Comparison of ENCODE assay signal across 1 cellular context in the genomic region with DNA sequence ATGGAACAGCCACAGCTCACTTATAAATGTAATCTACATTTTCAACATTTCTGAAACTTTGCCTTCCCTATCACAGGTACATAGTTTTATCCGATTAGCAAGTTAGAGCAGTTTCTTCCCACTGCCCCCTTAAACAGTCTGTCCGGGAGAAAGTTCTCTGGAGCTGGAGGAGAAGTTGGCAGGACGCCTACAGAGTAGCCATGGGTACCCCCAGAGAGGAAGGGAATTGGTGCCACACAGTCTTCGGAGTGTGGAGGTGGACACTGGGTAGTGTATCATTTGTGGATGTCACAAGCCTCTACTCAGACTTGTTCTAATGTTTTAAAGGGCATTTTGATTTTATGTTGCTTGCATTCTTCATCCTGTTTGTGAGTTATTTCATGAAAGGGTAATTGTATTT.
TF ChIP-seq lines count a peak whose summit lies in the region.

No MANE protein-coding gene starts in this region.

TF ChIP-seq in K562, 482 proteins besides CTCF, POLR2A, EP300 and RAD21:
- TF ChIP-seq TCF7L2 (IDR thresholded peaks at IDR 0.05; ENCODE audit: low read depth, low read length) (no peak), ZNF644 (tag; IDR thresholded peaks at IDR 0.05; ENCODE audit: low read depth) (no peak), ZNF324 (CRISPR knock-in tag; IDR thresholded peaks at IDR 0.05) (no peak), HMG20A (CRISPR knock-in tag; conservative IDR thresholded peaks at IDR 0.05) (no peak), SMC3 (conservative IDR thresholded peaks at IDR 0.05; ENCODE audit: insufficient read depth, low read depth, low read length) (no peak), RBM25 (IDR thresholded peaks at IDR 0.05; ENCODE audit: low read depth, low read length, severe bottlenecking) (no peak), MCM3 (IDR thresholded peaks at IDR 0.05) (no peak), CHCHD3 (CRISPR knock-in tag; IDR thresholded peaks at IDR 0.05) (no peak), CCNT2 (IDR thresholded peaks at IDR 0.05; ENCODE audit: borderline replicate concordance, extremely low read depth, insufficient read length, low read depth, low read length) (no peak), SP2 (IDR thresholded peaks at IDR 0.05; ENCODE audit: extremely low read depth, low read depth, low read length, poor library complexity, severe bottlenecking) (no peak), HDAC1 (IDR thresholded peaks at IDR 0.05) (no peak), MTA1 (IDR thresholded peaks at IDR 0.05; ENCODE audit: borderline replicate concordance) (no peak)
- TF ChIP-seq, protein P1, sequence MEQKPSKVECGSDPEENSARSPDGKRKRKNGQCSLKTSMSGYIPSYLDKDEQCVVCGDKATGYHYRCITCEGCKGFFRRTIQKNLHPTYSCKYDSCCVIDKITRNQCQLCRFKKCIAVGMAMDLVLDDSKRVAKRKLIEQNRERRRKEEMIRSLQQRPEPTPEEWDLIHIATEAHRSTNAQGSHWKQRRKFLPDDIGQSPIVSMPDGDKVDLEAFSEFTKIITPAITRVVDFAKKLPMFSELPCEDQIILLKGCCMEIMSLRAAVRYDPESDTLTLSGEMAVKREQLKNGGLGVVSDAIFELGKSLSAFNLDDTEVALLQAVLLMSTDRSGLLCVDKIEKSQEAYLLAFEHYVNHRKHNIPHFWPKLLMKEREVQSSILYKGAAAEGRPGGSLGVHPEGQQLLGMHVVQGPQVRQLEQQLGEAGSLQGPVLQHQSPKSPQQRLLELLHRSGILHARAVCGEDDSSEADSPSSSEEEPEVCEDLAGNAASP (IDR thresholded peaks at IDR 0.05), result no peak
- TF ChIP-seq, protein P2, sequence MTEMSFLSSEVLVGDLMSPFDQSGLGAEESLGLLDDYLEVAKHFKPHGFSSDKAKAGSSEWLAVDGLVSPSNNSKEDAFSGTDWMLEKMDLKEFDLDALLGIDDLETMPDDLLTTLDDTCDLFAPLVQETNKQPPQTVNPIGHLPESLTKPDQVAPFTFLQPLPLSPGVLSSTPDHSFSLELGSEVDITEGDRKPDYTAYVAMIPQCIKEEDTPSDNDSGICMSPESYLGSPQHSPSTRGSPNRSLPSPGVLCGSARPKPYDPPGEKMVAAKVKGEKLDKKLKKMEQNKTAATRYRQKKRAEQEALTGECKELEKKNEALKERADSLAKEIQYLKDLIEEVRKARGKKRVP (CRISPR knock-in tag; IDR thresholded peaks at IDR 0.05), result no peak
- TF ChIP-seq, protein P3, sequence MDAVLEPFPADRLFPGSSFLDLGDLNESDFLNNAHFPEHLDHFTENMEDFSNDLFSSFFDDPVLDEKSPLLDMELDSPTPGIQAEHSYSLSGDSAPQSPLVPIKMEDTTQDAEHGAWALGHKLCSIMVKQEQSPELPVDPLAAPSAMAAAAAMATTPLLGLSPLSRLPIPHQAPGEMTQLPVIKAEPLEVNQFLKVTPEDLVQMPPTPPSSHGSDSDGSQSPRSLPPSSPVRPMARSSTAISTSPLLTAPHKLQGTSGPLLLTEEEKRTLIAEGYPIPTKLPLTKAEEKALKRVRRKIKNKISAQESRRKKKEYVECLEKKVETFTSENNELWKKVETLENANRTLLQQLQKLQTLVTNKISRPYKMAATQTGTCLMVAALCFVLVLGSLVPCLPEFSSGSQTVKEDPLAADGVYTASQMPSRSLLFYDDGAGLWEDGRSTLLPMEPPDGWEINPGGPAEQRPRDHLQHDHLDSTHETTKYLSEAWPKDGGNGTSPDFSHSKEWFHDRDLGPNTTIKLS (IDR thresholded peaks at IDR 0.05; ENCODE audit: borderline replicate concordance, low read depth), result no peak
